ENCODE assay signal across 1 cellular context in genomic region chr19:2474232-2475017, GRCh38.
TF ChIP-seq lines count a peak whose summit lies in the region.

No MANE protein-coding gene starts in this region.

TF ChIP-seq in HCT116, 20 proteins besides CTCF, POLR2A, EP300 and RAD21 (continued from another document):
- TF ChIP-seq REST (IDR thresholded peaks at IDR 0.05; ENCODE audit: low read depth), result no peak
